Comparison of ENCODE assay signal across 16 cellular contexts in the genomic region with DNA sequence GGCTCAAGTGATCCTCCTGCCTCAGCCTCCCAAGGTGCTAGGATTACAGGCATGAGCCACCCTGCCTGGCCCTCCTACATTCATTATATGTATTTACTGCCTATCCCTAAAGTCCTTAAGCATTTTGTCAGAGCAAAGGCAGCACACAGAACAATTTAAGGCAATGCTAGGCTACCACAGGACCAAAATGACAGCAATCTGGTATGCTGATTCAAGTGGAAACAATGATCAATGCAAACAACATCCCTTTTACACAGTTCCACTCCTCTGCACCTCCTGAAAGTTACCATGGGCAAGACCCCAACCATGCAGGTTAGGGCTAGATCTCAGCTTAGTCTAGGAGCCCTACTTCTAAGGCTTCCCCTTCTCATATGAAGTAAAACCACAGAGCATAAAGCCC. TPM values are rescaled to one million over a fixed set of nuclear protein-coding genes. Genes with fewer than 3 reads are reported as not detected.
DNase-seq lines count a peak whose midpoint lies in the region; ATAC-seq and TF ChIP-seq lines count a peak whose summit lies in the region.
"Had no signal": no experiment of that assay in that cellular context is flagged by ENCODE, and none has a peak within 500 bp of the region (broad histone marks: within the 10 kb centered on the region; RNA-seq: fewer than 3 reads in every experiment).

No MANE protein-coding gene starts in this region.

- H3K4me3 Mint-ChIP-seq in activated CD8-positive, alpha-beta T cell treated with anti-CD3 and anti-CD28 coated beads for 36 hours: no peak overlapping the region
- H3K4me3 Mint-ChIP-seq in activated CD8-positive, alpha-beta T cell treated with anti-CD3 and anti-CD28 coated beads, Interleukin-2, amount 10 ng/mL, durations not matched to agents 7 days and 5 days: no peak overlapping the region
- H3K4me3 Mint-ChIP-seq in stimulated activated naive CD8-positive, alpha-beta T cell treated with anti-CD3 and anti-CD28 coated beads, Interleukin-15, amount 100 ng/mL, for 72 hours: no peak overlapping the region
- no peak overlapping the region for H3K4me3 Mint-ChIP-seq in central memory CD8-positive, alpha-beta T cell

- no peaks in the 10 kb centered on the region for H3K9me3 Mint-ChIP-seq in activated CD8-positive, alpha-beta T cell treated with anti-CD3 and anti-CD28 coated beads for 36 hours
- no peaks in the 10 kb centered on the region for H3K9me3 Mint-ChIP-seq in activated CD8-positive, alpha-beta T cell treated with anti-CD3 and anti-CD28 coated beads, Interleukin-2, amount 10 ng/mL, durations not matched to agents 7 days and 5 days (ENCODE audit: insufficient read depth)
- no peaks in the 10 kb centered on the region for H3K9me3 Mint-ChIP-seq in stimulated activated naive CD8-positive, alpha-beta T cell treated with anti-CD3 and anti-CD28 coated beads, Interleukin-15, amount 100 ng/mL, for 72 hours
- no peaks in the 10 kb centered on the region for H3K9me3 Mint-ChIP-seq in central memory CD8-positive, alpha-beta T cell

- intact Hi-C loops in activated CD8-positive, alpha-beta T cell treated with anti-CD3 and anti-CD28 coated beads for 36 hours (cut with micrococcal nuclease): no loop called here

- H3K36me3 Mint-ChIP-seq in activated CD8-positive, alpha-beta T cell treated with anti-CD3 and anti-CD28 coated beads for 36 hours (ENCODE audit: low read depth): peaks cover 37% of the 10 kb centered on the region
- peaks cover 53% of the 10 kb centered on the region for H3K36me3 Mint-ChIP-seq in activated CD8-positive, alpha-beta T cell treated with anti-CD3 and anti-CD28 coated beads, Interleukin-2, amount 10 ng/mL, durations not matched to agents 7 days and 5 days (ENCODE audit: low read depth)
- H3K36me3 Mint-ChIP-seq in central memory CD8-positive, alpha-beta T cell (ENCODE audit: insufficient read depth): peaks cover 45% of the 10 kb centered on the region

- CTCF ChIA-PET in activated CD8-positive, alpha-beta T cell treated with anti-CD3 and anti-CD28 coated beads for 36 hours (lab: Charles Lee): no interaction called here
- CTCF ChIA-PET in activated CD8-positive, alpha-beta T cell treated with anti-CD3 and anti-CD28 coated beads, Interleukin-2, amount 10 ng/mL, durations not matched to agents 7 days and 5 days (lab: Charles Lee): interaction anchor here (0.7 to 1.0 kb wide), 2 partner anchors 32 to 38 kb away, joined by 3 to 4 read pairs; no protein-coding TSS in a partner anchor

- H3K4me1 Mint-ChIP-seq in activated CD8-positive, alpha-beta T cell treated with anti-CD3 and anti-CD28 coated beads for 36 hours (ENCODE audit: low read depth): peaks cover 16% of the 10 kb centered on the region
- H3K4me1 Mint-ChIP-seq in activated CD8-positive, alpha-beta T cell treated with anti-CD3 and anti-CD28 coated beads, Interleukin-2, amount 10 ng/mL, durations not matched to agents 7 days and 5 days (ENCODE audit: low read depth): no peaks in the 10 kb centered on the region
- H3K4me1 Mint-ChIP-seq in stimulated activated naive CD8-positive, alpha-beta T cell treated with anti-CD3 and anti-CD28 coated beads, Interleukin-15, amount 100 ng/mL, for 72 hours: peaks cover 13% of the 10 kb centered on the region
- peaks cover 11% of the 10 kb centered on the region for H3K4me1 Mint-ChIP-seq in central memory CD8-positive, alpha-beta T cell

- no peaks in the 10 kb centered on the region for H3K27me3 Mint-ChIP-seq in activated CD8-positive, alpha-beta T cell treated with anti-CD3 and anti-CD28 coated beads for 36 hours
- H3K27me3 Mint-ChIP-seq in activated CD8-positive, alpha-beta T cell treated with anti-CD3 and anti-CD28 coated beads, Interleukin-2, amount 10 ng/mL, durations not matched to agents 7 days and 5 days (ENCODE audit: low read depth): no peaks in the 10 kb centered on the region
- H3K27me3 Mint-ChIP-seq in stimulated activated naive CD8-positive, alpha-beta T cell treated with anti-CD3 and anti-CD28 coated beads, Interleukin-15, amount 100 ng/mL, for 72 hours: no peaks in the 10 kb centered on the region
- H3K27me3 Mint-ChIP-seq in central memory CD8-positive, alpha-beta T cell: no peaks in the 10 kb centered on the region

- no peak for TF ChIP-seq CTCF in activated CD8-positive, alpha-beta T cell treated with anti-CD3 and anti-CD28 coated beads for 36 hours (IDR thresholded peaks at IDR 0.05)

- ATAC-seq in activated CD8-positive, alpha-beta T cell treated with anti-CD3 and anti-CD28 coated beads for 36 hours: peak; percentile 42
- no peak for ATAC-seq in activated CD8-positive, alpha-beta T cell treated with anti-CD3 and anti-CD28 coated beads, Interleukin-2, amount 10 ng/mL, durations not matched to agents 7 days and 5 days
- ATAC-seq in stimulated activated naive CD8-positive, alpha-beta T cell treated with anti-CD3 and anti-CD28 coated beads, Interleukin-15, Interleukin-2, amounts not matched to agents 100 U/mL and 50 U/mL, for 24 hours: peak; percentile 49
- no peak for ATAC-seq in stimulated activated naive CD8-positive, alpha-beta T cell treated with anti-CD3 and anti-CD28 coated beads, Interleukin-15, amount 100 ng/mL, for 72 hours
- no peak for ATAC-seq in central memory CD8-positive, alpha-beta T cell (replicated peaks; ENCODE audit: extremely low read depth, poor library complexity, severe bottlenecking)
- no peak for ATAC-seq in GM18858 (IDR thresholded peaks at IDR 0.05; ENCODE audit: unreplicated experiment)
- ATAC-seq: Right ventricle myocardium inferior had no signal

- H3K27ac Mint-ChIP-seq in activated CD8-positive, alpha-beta T cell treated with anti-CD3 and anti-CD28 coated beads for 36 hours: peak overlapping the region; percentile 57
- no peak overlapping the region for H3K27ac Mint-ChIP-seq in activated CD8-positive, alpha-beta T cell treated with anti-CD3 and anti-CD28 coated beads, Interleukin-2, amount 10 ng/mL, durations not matched to agents 7 days and 5 days
- H3K27ac Mint-ChIP-seq in stimulated activated naive CD8-positive, alpha-beta T cell treated with anti-CD3 and anti-CD28 coated beads, Interleukin-15, amount 100 ng/mL, for 72 hours: no peak overlapping the region
- peak overlapping the region; percentile 24 for H3K27ac Mint-ChIP-seq in central memory CD8-positive, alpha-beta T cell (ENCODE audit: low read depth)

- DNase-seq in activated CD8-positive, alpha-beta T cell treated with anti-CD3 and anti-CD28 coated beads for 36 hours: no peak
- DNase-seq in activated CD8-positive, alpha-beta T cell treated with anti-CD3 and anti-CD28 coated beads, Interleukin-2, amount 10 ng/mL, durations not matched to agents 7 days and 5 days: no peak
- no peak for DNase-seq in stimulated activated naive CD8-positive, alpha-beta T cell treated with anti-CD3 and anti-CD28 coated beads, Interleukin-15, Interleukin-2, amounts not matched to agents 100 U/mL and 50 U/mL, for 24 hours
- DNase-seq in stimulated activated naive CD8-positive, alpha-beta T cell treated with anti-CD3 and anti-CD28 coated beads, Interleukin-15, amount 100 ng/mL, for 72 hours: no peak
- DNase-seq in central memory CD8-positive, alpha-beta T cell (ENCODE audit: low spot score in 2 of 2): no peak
- no peak for DNase-seq in Ammon's horn (ENCODE audit: low spot score)
- DNase-seq in stimulated activated naive CD4-positive, alpha-beta T cell treated with Interleukin-2 at 50 U/mL for 16 hours (lab: John Stamatoyannopoulos, UW): no peak
- DNase-seq: DMS79, KBM-7, NCI-H1105 treated with DMSO at 0.1 percent for 48 hours, NCI-H1694 treated with DMSO at 0.1 percent for 48 hours, NCI-H2107, NCI-H510A treated with DMSO at 0.1 percent for 48 hours, NCI-H774 had no signal

- POLR2A ChIA-PET in activated CD8-positive, alpha-beta T cell treated with anti-CD3 and anti-CD28 coated beads for 36 hours (lab: Charles Lee): interaction anchor here (0.6 to 1.4 kb wide), 3 partner anchors 10 to 178 kb away, joined by 3 read pairs; no protein-coding TSS in a partner anchor
- POLR2A ChIA-PET in activated CD8-positive, alpha-beta T cell treated with anti-CD3 and anti-CD28 coated beads, Interleukin-2, amount 10 ng/mL, durations not matched to agents 7 days and 5 days (lab: Charles Lee): no interaction called here

RNA-seq across cellular contexts. Expression of gene SPG11, which starts 40.3 kb away (rescaled TPM):
- 10 to 100 TPM; 68.6 to 71.5 TPM for total RNA-seq in activated CD8-positive, alpha-beta T cell treated with anti-CD3 and anti-CD28 coated beads for 36 hours
- total RNA-seq in activated CD8-positive, alpha-beta T cell treated with anti-CD3 and anti-CD28 coated beads, Interleukin-2, amount 10 ng/mL, durations not matched to agents 7 days and 5 days: 10 to 100 TPM; 73.8 to 75.8 TPM

Comparison
In these comparisons a context has a peak if more than half of its experiments do, and no peak if none do; other contexts are left out.
1. ATAC-seq: peak in activated CD8-positive, alpha-beta T cell treated with anti-CD3 and anti-CD28 coated beads for 36 hours (single experiment) and stimulated activated naive CD8-positive, alpha-beta T cell treated with anti-CD3 and anti-CD28 coated beads, Interleukin-15, Interleukin-2, amounts not matched to agents 100 U/mL and 50 U/mL, for 24 hours (single experiment); none in activated CD8-positive, alpha-beta T cell treated with anti-CD3 and anti-CD28 coated beads, Interleukin-2, amount 10 ng/mL, durations not matched to agents 7 days and 5 days (single experiment), stimulated activated naive CD8-positive, alpha-beta T cell treated with anti-CD3 and anti-CD28 coated beads, Interleukin-15, amount 100 ng/mL, for 72 hours (single experiment), central memory CD8-positive, alpha-beta T cell (single experiment) and GM18858 (single experiment).
2. H3K27ac Mint-ChIP-seq: peak in activated CD8-positive, alpha-beta T cell treated with anti-CD3 and anti-CD28 coated beads for 36 hours (single experiment) and central memory CD8-positive, alpha-beta T cell (single experiment); none in activated CD8-positive, alpha-beta T cell treated with anti-CD3 and anti-CD28 coated beads, Interleukin-2, amount 10 ng/mL, durations not matched to agents 7 days and 5 days (single experiment) and stimulated activated naive CD8-positive, alpha-beta T cell treated with anti-CD3 and anti-CD28 coated beads, Interleukin-15, amount 100 ng/mL, for 72 hours (0 of 2).